Comparison of ENCODE assay signal across 1 cellular context in the genomic region with DNA sequence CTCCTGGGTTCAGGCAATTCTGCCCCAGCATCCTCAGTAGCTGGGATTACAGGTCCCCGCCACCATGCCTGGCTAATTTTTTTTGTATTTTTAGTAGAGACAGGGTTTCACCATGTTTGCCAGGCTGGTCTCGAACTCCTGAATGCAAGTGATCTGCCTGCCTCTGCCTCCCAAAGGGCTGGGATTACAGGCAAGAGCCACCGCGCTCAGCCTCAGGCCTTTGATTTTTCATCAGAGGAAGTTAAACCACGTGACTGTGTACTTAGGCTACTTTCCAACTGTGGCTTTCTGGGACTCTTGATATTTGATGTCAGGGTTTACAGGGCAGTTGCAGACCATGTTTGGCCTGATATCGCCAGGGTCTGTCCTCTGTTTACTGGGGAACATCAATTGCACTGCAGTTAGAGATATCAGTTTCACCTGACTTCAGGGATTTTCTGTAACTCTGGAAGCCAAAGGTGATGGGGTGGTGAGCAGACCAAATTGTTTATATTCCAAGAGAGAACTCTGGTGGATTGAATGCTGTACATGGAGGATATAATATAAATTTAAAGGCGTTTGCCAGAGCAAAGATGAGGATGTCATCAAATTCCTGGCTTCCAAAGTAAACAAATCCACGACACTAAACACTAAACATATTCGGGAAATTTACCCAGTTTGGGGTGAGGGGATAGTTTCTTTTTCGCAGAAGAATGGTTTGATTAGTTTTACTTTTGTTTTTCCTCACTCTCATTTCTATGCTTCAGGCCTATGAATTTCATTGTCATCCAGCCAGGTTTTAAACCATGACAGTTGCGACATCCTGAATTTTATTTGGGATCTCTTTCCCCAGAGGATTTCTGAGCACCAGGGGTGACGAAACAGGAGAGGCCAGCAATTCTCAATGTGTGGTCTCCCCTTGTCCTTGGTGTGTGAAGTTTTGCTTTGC.
TF ChIP-seq lines count a peak whose summit lies in the region.

No MANE protein-coding gene starts in this region.

TF ChIP-seq in HepG2, 621 proteins besides CTCF, POLR2A, EP300 and RAD21 (continued from another document and continues in another):
- TF ChIP-seq BCLAF1 (IDR thresholded peaks at IDR 0.05) (no peak), TBL1XR1 (IDR thresholded peaks at IDR 0.05; ENCODE audit: borderline replicate concordance, low read length, partially characterized antibody) (peak; percentile 65), NFE2L1 (CRISPR knock-in tag; IDR thresholded peaks at IDR 0.05; ENCODE audit: borderline replicate concordance) (no peak), ZNF562 (CRISPR knock-in tag; IDR thresholded peaks at IDR 0.05; ENCODE audit: borderline replicate concordance) (no peak), HNRNPL (IDR thresholded peaks at IDR 0.05; ENCODE audit: low read depth, low read length) (no peak), DMAP1 (CRISPR knock-in tag; IDR thresholded peaks at IDR 0.05) (0 out of 2 replicates have a peak, but pooled peaks have one; percentile 25), ZNF292 (CRISPR knock-in tag; IDR thresholded peaks at IDR 0.05; ENCODE audit: borderline replicate concordance, low read depth) (peak; percentile 72; the same call in 1 of the 2 replicates), HES4 (CRISPR knock-in tag; IDR thresholded peaks at IDR 0.05; ENCODE audit: borderline replicate concordance) (no peak; the same call in 1 of the 2 replicates), KLF16 (CRISPR knock-in tag; IDR thresholded peaks at IDR 0.05) (peak in 1 of 2 experiments; percentile 58; a peak in 2 of 4 replicates), ZFP36L1 (CRISPR knock-in tag; IDR thresholded peaks at IDR 0.05) (no peak; the same call in none of the 2 replicates), RARA (CRISPR knock-in tag; IDR thresholded peaks at IDR 0.05) (peak; percentile 72), ZBTB10 (CRISPR knock-in tag; IDR thresholded peaks at IDR 0.05; ENCODE audit: borderline replicate concordance) (no peak), LBX2 (CRISPR knock-in tag; IDR thresholded peaks at IDR 0.05; ENCODE audit: borderline replicate concordance) (no peak), KLF11 (CRISPR knock-in tag; IDR thresholded peaks at IDR 0.05) (no peak), SRSF1 (optimal IDR thresholded peaks at IDR 0.05; ENCODE audit: low read depth, low read length) (no peak), HHEX (CRISPR knock-in tag; IDR thresholded peaks at IDR 0.05) (no peak), ZNF101 (CRISPR knock-in tag; IDR thresholded peaks at IDR 0.05; ENCODE audit: borderline replicate concordance, low read depth) (no peak), E2F2 (CRISPR knock-in tag; IDR thresholded peaks at IDR 0.05; ENCODE audit: borderline replicate concordance) (no peak), GRHL1 (CRISPR knock-in tag; conservative IDR thresholded peaks at IDR 0.05) (no peak), DPF2 (CRISPR knock-in tag; IDR thresholded peaks at IDR 0.05; ENCODE audit: borderline replicate concordance, low read depth) (peak; percentile 79), ZBTB40 (IDR thresholded peaks at IDR 0.05) (no peak), ZBTB40 (CRISPR knock-in tag; IDR thresholded peaks at IDR 0.05) (no peak; the same call in 1 of the 2 replicates)
- TF ChIP-seq, protein P1, sequence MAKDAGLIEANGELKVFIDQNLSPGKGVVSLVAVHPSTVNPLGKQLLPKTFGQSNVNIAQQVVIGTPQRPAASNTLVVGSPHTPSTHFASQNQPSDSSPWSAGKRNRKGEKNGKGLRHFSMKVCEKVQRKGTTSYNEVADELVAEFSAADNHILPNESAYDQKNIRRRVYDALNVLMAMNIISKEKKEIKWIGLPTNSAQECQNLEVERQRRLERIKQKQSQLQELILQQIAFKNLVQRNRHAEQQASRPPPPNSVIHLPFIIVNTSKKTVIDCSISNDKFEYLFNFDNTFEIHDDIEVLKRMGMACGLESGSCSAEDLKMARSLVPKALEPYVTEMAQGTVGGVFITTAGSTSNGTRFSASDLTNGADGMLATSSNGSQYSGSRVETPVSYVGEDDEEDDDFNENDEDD (CRISPR knock-in tag; IDR thresholded peaks at IDR 0.05; ENCODE audit: borderline replicate concordance) = peak; percentile 67; the same call in 1 of the 2 replicates
- TF ChIP-seq, protein P2, sequence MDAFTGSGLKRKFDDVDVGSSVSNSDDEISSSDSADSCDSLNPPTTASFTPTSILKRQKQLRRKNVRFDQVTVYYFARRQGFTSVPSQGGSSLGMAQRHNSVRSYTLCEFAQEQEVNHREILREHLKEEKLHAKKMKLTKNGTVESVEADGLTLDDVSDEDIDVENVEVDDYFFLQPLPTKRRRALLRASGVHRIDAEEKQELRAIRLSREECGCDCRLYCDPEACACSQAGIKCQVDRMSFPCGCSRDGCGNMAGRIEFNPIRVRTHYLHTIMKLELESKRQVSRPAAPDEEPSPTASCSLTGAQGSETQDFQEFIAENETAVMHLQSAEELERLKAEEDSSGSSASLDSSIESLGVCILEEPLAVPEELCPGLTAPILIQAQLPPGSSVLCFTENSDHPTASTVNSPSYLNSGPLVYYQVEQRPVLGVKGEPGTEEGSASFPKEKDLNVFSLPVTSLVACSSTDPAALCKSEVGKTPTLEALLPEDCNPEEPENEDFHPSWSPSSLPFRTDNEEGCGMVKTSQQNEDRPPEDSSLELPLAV (CRISPR knock-in tag; conservative IDR thresholded peaks at IDR 0.05; ENCODE audit: low read depth) = no peak
